ENCODE assay signal across 9 cellular contexts in genomic region chr1:5514519-5515183, GRCh38.
DNase-seq lines count a peak whose midpoint lies in the region; ATAC-seq lines count a peak whose summit lies in the region.
"Had no signal": no experiment of that assay in that cellular context is flagged by ENCODE, and none has a peak within 500 bp of the region (broad histone marks: within the 10 kb centered on the region; RNA-seq: fewer than 3 reads in every experiment).

No MANE protein-coding gene starts in this region.

- H3K4me3 ChIP-seq in naive thymus-derived CD4-positive, alpha-beta T cell (ENCODE audit: low read length) = no peak overlapping the region

- H3K9me3 Mint-ChIP-seq in naive thymus-derived CD4-positive, alpha-beta T cell = peaks cover 0 to 4% (median 0%) of the 10 kb centered on the region in 11 donors
- peaks cover 0 to 4% of the 10 kb centered on the region in 2 donors for H3K9me3 Mint-ChIP-seq in stimulated activated naive B cell treated with anti-CD40 and anti-IgM and Interleukin-4, amounts not matched to agents 10 μg/mL and 1 μg/mL and 100 μg/mL, for 72 hours

- H3K27ac Mint-ChIP-seq in naive thymus-derived CD4-positive, alpha-beta T cell = no peak overlapping the region
- H3K27ac Mint-ChIP-seq in stimulated activated naive B cell treated with anti-CD40 and anti-IgM and Interleukin-4, amounts not matched to agents 10 μg/mL and 1 μg/mL and 100 μg/mL, for 72 hours = no peak overlapping the region
- H3K27ac Mint-ChIP-seq: activated naive CD8-positive, alpha-beta T cell had no signal

- CTCF ChIA-PET in naive thymus-derived CD4-positive, alpha-beta T cell (lab: Charles Lee) = interaction anchor here (0.6 to 1.2 kb wide), 5 partner anchors 10 to 541 kb away, joined by 3 to 4 read pairs (median 3); no protein-coding TSS in a partner anchor

- DNase-seq in DMS53 treated with DMSO at 0.1 percent for 48 hours (lab: John Stamatoyannopoulos, UW; ENCODE audit: unreplicated experiment) (peak; percentile 3), NOMO-1 (lab: John Stamatoyannopoulos, UW; ENCODE audit: unreplicated experiment in 2 of 2) (peak; percentile 43 to 47), epidermal melanocyte (ENCODE audit: insufficient read length, low spot score) (peak; percentile 64)
- DNase-seq in activated CD8-positive, alpha-beta memory T cell treated with anti-CD3 and anti-CD28 coated beads, Interleukin-2, amount 50 U/mL, for 1 hour (ENCODE audit: extremely low read depth) = peak; percentile 25
- peak; percentile 29 to 75 (median 60) for DNase-seq in naive thymus-derived CD4-positive, alpha-beta T cell
- peak; percentile 40 for DNase-seq in stimulated activated naive B cell treated with anti-CD40 and anti-IgM and Interleukin-4, amounts not matched to agents 10 μg/mL and 1 μg/mL and 100 μg/mL, for 72 hours

- H3K27ac ChIP-seq in naive thymus-derived CD4-positive, alpha-beta T cell (ENCODE audit: low read depth, low read length) = no peak overlapping the region

- no peaks in the 10 kb centered on the region for H3K36me3 Mint-ChIP-seq in naive thymus-derived CD4-positive, alpha-beta T cell
- H3K36me3 Mint-ChIP-seq in stimulated activated naive B cell treated with anti-CD40 and anti-IgM and Interleukin-4, amounts not matched to agents 10 μg/mL and 1 μg/mL and 100 μg/mL, for 72 hours = no peaks in the 10 kb centered on the region
- H3K36me3 Mint-ChIP-seq: activated naive CD8-positive, alpha-beta T cell had no signal

- H3K27me3 Mint-ChIP-seq in naive thymus-derived CD4-positive, alpha-beta T cell = peaks cover 0 to 16% (median 10%) of the 10 kb centered on the region in 5 donors
- H3K27me3 Mint-ChIP-seq in stimulated activated naive B cell treated with anti-CD40 and anti-IgM and Interleukin-4, amounts not matched to agents 10 μg/mL and 1 μg/mL and 100 μg/mL, for 72 hours = peaks cover 35 to 39% of the 10 kb centered on the region in 2 donors

- no peaks in the 10 kb centered on the region for H3K27me3 ChIP-seq in naive thymus-derived CD4-positive, alpha-beta T cell (ENCODE audit: control insufficient read depth in 2 of 2, insufficient read depth in 2 of 2, low read length in 2 of 2)

- peaks cover 0 to 10% (median 5%) of the 10 kb centered on the region in 7 donors for H3K4me1 Mint-ChIP-seq in naive thymus-derived CD4-positive, alpha-beta T cell
- H3K4me1 Mint-ChIP-seq in stimulated activated naive B cell treated with anti-CD40 and anti-IgM and Interleukin-4, amounts not matched to agents 10 μg/mL and 1 μg/mL and 100 μg/mL, for 72 hours = peaks cover 0 to 8% of the 10 kb centered on the region in 2 donors

- POLR2A ChIA-PET in naive thymus-derived CD4-positive, alpha-beta T cell (lab: Charles Lee) = no interaction called here

- ATAC-seq in HG02759 (IDR thresholded peaks at IDR 0.05; ENCODE audit: unreplicated experiment) (peak; percentile 60), GM18498 (IDR thresholded peaks at IDR 0.05; ENCODE audit: unreplicated experiment) (no peak)
- ATAC-seq in naive thymus-derived CD4-positive, alpha-beta T cell = peak; percentile 72
- peak; percentile 87 to 90 for ATAC-seq in stimulated activated naive B cell treated with anti-CD40 and anti-IgM and Interleukin-4, amounts not matched to agents 10 μg/mL and 1 μg/mL and 100 μg/mL, for 72 hours (replicated peaks)

- no peaks in the 10 kb centered on the region for H3K4me1 ChIP-seq in naive thymus-derived CD4-positive, alpha-beta T cell (ENCODE audit: control insufficient read depth in 2 of 2, insufficient read depth in 2 of 2, low read length in 2 of 2)

- H3K36me3 ChIP-seq in naive thymus-derived CD4-positive, alpha-beta T cell (ENCODE audit: control insufficient read depth in 2 of 3, insufficient read depth in 3 of 3, low read length in 3 of 3) = no peaks in the 10 kb centered on the region

- intact Hi-C loops in naive thymus-derived CD4-positive, alpha-beta T cell (cut with micrococcal nuclease) = loop anchor here in 1 of 2 donors (1.0 to 5.0 kb wide), 2 partner anchors 228 to 1602 kb away; no protein-coding TSS in a partner anchor

- H3K9me3 ChIP-seq in naive thymus-derived CD4-positive, alpha-beta T cell (ENCODE audit: control insufficient read depth in 2 of 3, low read length in 3 of 3) = no peaks in the 10 kb centered on the region

- no peak overlapping the region for H3K4me3 Mint-ChIP-seq in naive thymus-derived CD4-positive, alpha-beta T cell
- H3K4me3 Mint-ChIP-seq in stimulated activated naive B cell treated with anti-CD40 and anti-IgM and Interleukin-4, amounts not matched to agents 10 μg/mL and 1 μg/mL and 100 μg/mL, for 72 hours = no peak overlapping the region
- H3K4me3 Mint-ChIP-seq: activated naive CD8-positive, alpha-beta T cell had no signal

Comparison
In these comparisons a context has a peak if more than half of its experiments do, and no peak if none do; other contexts are left out.
1. DNase-seq: peak in every context shown above with its lines; median percentile 64 in epidermal melanocyte; 60 in naive thymus-derived CD4-positive, alpha-beta T cell; 45 in NOMO-1; 40 in stimulated activated naive B cell treated with anti-CD40 and anti-IgM and Interleukin-4, amounts not matched to agents 10 μg/mL and 1 μg/mL and 100 μg/mL, for 72 hours; 25 in activated CD8-positive, alpha-beta memory T cell treated with anti-CD3 and anti-CD28 coated beads, Interleukin-2, amount 50 U/mL, for 1 hour; 3 in DMS53 treated with DMSO at 0.1 percent for 48 hours.